Comparison of ENCODE assay signal across 1 cellular context in the genomic region with DNA sequence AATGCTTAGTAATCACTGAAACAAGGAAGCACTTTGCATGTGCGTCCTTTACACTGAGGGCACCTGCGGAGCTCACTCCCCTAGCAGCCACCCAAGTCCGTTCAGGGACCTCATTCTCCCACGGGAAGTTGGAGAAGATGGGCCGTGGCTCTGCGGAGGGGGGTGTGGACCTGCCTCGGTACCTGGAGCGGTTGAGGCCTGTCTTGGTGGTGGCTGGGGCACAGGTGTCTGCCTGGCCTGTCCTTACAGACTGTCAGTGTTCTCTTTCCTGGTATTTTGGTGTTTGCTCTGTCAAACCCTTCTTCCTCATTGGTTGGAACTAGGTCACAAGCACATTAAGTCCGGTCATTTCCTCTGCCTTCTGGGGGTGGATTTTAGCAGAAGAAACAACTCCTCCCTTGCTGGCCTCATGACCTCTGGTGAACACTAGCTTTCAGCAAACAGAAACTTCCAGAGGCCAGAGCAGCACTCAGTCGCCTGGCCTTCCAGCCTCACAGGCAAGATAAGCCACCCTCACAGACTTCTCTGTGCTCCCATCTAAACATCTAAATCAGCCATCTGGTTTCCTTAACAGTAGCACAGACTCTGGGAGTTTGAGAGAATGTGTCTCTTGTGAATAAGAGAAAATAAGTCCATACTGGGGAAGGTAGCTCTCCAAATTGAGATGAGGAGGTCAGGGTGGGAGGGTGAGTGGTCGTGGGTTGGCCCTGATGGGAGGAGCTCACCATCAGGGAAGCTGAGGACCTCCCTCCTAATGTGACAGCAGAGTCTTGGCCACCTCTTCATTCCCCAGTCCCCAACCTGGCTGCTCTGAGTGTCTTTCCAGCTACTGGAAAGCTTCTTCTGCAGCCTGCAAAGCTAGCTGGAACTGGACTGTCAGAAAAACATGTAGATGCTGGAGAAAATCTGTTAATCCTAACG.
TF ChIP-seq lines count a peak whose summit lies in the region.

No MANE protein-coding gene starts in this region.

TF ChIP-seq in K562, 482 proteins besides CTCF, POLR2A, EP300 and RAD21 (continued from another document):
- peak; percentile 96 for TF ChIP-seq MYC (IDR thresholded peaks at IDR 0.05; ENCODE audit: low read depth, low read length)
- TF ChIP-seq MYC (CRISPR knock-in tag; IDR thresholded peaks at IDR 0.05; ENCODE audit: borderline replicate concordance, low read depth) = no peak
- no peak for TF ChIP-seq HNRNPL (IDR thresholded peaks at IDR 0.05; ENCODE audit: low read depth, low read length)
- TF ChIP-seq RCOR1 (IDR thresholded peaks at IDR 0.05; ENCODE audit: borderline replicate concordance in 1 of 2, low read depth in 2 of 2, low read length in 2 of 2) = peak; percentile 98 to 99
- TF ChIP-seq, protein P1, sequence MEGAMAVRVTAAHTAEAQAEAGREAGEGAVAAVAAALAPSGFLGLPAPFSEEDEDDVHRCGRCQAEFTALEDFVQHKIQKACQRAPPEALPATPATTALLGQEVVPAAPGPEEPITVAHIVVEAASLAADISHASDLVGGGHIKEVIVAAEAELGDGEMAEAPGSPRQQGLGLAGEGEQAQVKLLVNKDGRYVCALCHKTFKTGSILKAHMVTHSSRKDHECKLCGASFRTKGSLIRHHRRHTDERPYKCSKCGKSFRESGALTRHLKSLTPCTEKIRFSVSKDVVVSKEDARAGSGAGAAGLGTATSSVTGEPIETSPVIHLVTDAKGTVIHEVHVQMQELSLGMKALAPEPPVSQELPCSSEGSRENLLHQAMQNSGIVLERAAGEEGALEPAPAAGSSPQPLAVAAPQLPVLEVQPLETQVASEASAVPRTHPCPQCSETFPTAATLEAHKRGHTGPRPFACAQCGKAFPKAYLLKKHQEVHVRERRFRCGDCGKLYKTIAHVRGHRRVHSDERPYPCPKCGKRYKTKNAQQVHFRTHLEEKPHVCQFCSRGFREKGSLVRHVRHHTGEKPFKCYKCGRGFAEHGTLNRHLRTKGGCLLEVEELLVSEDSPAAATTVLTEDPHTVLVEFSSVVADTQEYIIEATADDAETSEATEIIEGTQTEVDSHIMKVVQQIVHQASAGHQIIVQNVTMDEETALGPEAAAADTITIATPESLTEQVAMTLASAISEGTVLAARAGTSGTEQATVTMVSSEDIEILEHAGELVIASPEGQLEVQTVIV (CRISPR knock-in tag; IDR thresholded peaks at IDR 0.05; ENCODE audit: borderline replicate concordance) = no peak
- TF ChIP-seq, protein P2, sequence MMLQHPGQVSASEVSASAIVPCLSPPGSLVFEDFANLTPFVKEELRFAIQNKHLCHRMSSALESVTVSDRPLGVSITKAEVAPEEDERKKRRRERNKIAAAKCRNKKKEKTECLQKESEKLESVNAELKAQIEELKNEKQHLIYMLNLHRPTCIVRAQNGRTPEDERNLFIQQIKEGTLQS (IDR thresholded peaks at IDR 0.05) = no peak
- TF ChIP-seq, protein P2 (CRISPR knock-in tag; conservative IDR thresholded peaks at IDR 0.05) = peak; percentile 81
- TF ChIP-seq ZNF561 (CRISPR knock-in tag; conservative IDR thresholded peaks at IDR 0.05) = no peak
- no peak for TF ChIP-seq PHTF2 (CRISPR knock-in tag; IDR thresholded peaks at IDR 0.05)
- peak; percentile 55; the same call in 1 of the 2 replicates for TF ChIP-seq HDAC8 (tag; IDR thresholded peaks at IDR 0.05)
